7 cellular contexts compared by ENCODE assay signal in genomic region chr15:50883903-50884302, GRCh38. TPM values are rescaled to one million over a fixed set of nuclear protein-coding genes. Genes with fewer than 3 reads are reported as not detected.
A peak's percentile ranks its signal among the peaks of the same experiment; 100 is the strongest.
DNase-seq lines count a peak whose midpoint lies in the region; ATAC-seq, FAIRE-seq and TF ChIP-seq lines count a peak whose summit lies in the region.

No MANE protein-coding gene starts in this region.

- POLR2A ChIA-PET in K562 (lab: Yijun Ruan, JAX): no interaction called here

- no peak for TF ChIP-seq EP300 in K562 (IDR thresholded peaks at IDR 0.05; ENCODE audit: low read length)

- TF ChIP-seq RAD21 in K562 (CRISPR knock-in tag; conservative IDR thresholded peaks at IDR 0.05 in 1 of 2, IDR thresholded peaks at IDR 0.05 in 1 of 2): no peak

- DNase-seq in GM12864 (ENCODE audit: low read depth) (peak; percentile 64), MV-4-11 (lab: John Stamatoyannopoulos, UW) (peak; percentile 93), K562 (ENCODE audit: extremely low read depth in 1 of 4, low spot score in 3 of 4) (peak in 1 of 4 experiments; percentile 31), erythroblast (lab: John Stamatoyannopoulos, UW) (no peak), dedifferentiated amniotic fluid mesenchymal stem cell (ENCODE audit: extremely low spot score) (no peak), GM19238 (ENCODE audit: insufficient read length, low spot score) (no peak)

- peak overlapping the region; percentile 21; the same call in 1 of the 2 replicates for H2AFZ ChIP-seq in K562 (ENCODE audit: low read depth, low read length)

- no peak for ATAC-seq in K562

- H3K9me3 ChIP-seq in K562 (replicated peaks; ENCODE audit: control insufficient read depth, insufficient read depth, low read depth, low read length) (no peaks in the 10 kb centered on the region), skeletal muscle satellite cell (replicated peaks; ENCODE audit: low read length) (no peaks in the 10 kb centered on the region)

- TF ChIP-seq POLR2A in K562 (conservative IDR thresholded peaks at IDR 0.05) (no peak), erythroblast (IDR thresholded peaks at IDR 0.05; ENCODE audit: low read length) (no peak)

- intact Hi-C loops in K562 (cut with micrococcal nuclease): loop anchor here (10.0 kb wide), 2 partner anchors 119 to 349 kb away; partner anchors contain the start of gene SPPL2A

- no peaks in the 10 kb centered on the region for H3K79me2 ChIP-seq in K562 (ENCODE audit: control insufficient read depth, insufficient read depth, low read length)

- CTCF ChIA-PET in K562 (lab: Yijun Ruan, JAX; ENCODE audit: low intra/inter-chr PET ratio): no interaction called here

- no peak overlapping the region for H3K4me2 ChIP-seq in K562 (ENCODE audit: insufficient read depth, low read length)
- peak overlapping the region; percentile 64 for H3K4me2 ChIP-seq in skeletal muscle satellite cell (ENCODE audit: low read length)

- H3K9ac ChIP-seq in K562 (ENCODE audit: insufficient read depth in 1 of 2, low read depth in 2 of 2, low read length in 2 of 2) (no peak overlapping the region), skeletal muscle satellite cell (ENCODE audit: low read depth, low read length) (peak overlapping the region; percentile 48)

- WGBS in K562 (ENCODE audit: insufficient coverage, low coverage, missing lambda C conversion rate): 46% methylated on average over 2 of the region's 2 CpGs

- H3K9me1 ChIP-seq in K562 (ENCODE audit: control insufficient read depth, insufficient read depth, low read length): no peaks in the 10 kb centered on the region

- H4K20me1 ChIP-seq in K562 (replicated peaks; ENCODE audit: control insufficient read depth, insufficient read depth, low read length): no peaks in the 10 kb centered on the region

- H3K4me3 ChIP-seq in GM12864 (ENCODE audit: low read depth, low read length) (no peak overlapping the region), K562 (no peak overlapping the region), skeletal muscle satellite cell (ENCODE audit: low read length) (peak overlapping the region; percentile 5)

- no TSS peak for BruUV-seq in K562 (replicated peaks; lab: Mats Ljungman, UMichigan)

- TF ChIP-seq CTCF in GM12864 (IDR thresholded peaks at IDR 0.05; ENCODE audit: low read depth, low read length, missing control alignments) (no peak), K562 (IDR thresholded peaks at IDR 0.05 in 2 of 3, conservative IDR thresholded peaks at IDR 0.05 in 1 of 3; ENCODE audit: insufficient read depth in 2 of 3, low read depth in 1 of 3, low read length in 3 of 3) (no peak)

- H3K4me1 ChIP-seq in K562 (replicated peaks in 1 of 2; ENCODE audit: control insufficient read depth in 2 of 2, insufficient read depth in 2 of 2, low read length in 2 of 2): peaks cover 0 to 11% of the 10 kb centered on the region in 2 experiments; a peak in 2 of 5 replicates
- H3K4me1 ChIP-seq in skeletal muscle satellite cell (ENCODE audit: control insufficient read depth, insufficient read depth, low read length): peaks cover 40% of the 10 kb centered on the region

- peak; percentile 48 for FAIRE-seq in K562 (lab: Jason Lieb, UNC)

- in situ Hi-C loops in K562 (cut with MboI): loop anchor here (5.0 kb wide), 1 partner anchor 217 kb away; no protein-coding TSS in a partner anchor

- H3K36me3 ChIP-seq in K562 (ENCODE audit: control insufficient read depth, insufficient read depth, low read length) (no peaks in the 10 kb centered on the region), skeletal muscle satellite cell (ENCODE audit: insufficient read depth, low read length) (no peaks in the 10 kb centered on the region)

- H3K27me3 ChIP-seq in K562 (ENCODE audit: control insufficient read depth in 2 of 2, insufficient read depth in 2 of 2, low read length in 2 of 2) (no peaks in the 10 kb centered on the region), skeletal muscle satellite cell (ENCODE audit: control insufficient read depth, insufficient read depth, low read length) (no peaks in the 10 kb centered on the region)

- no peak overlapping the region for H3K27ac ChIP-seq in K562 (ENCODE audit: extremely low read depth, low read depth, low read length)

TF ChIP-seq in K562, 482 proteins besides CTCF, POLR2A, EP300 and RAD21 (continues in another document):
- TF ChIP-seq E2F6 (IDR thresholded peaks at IDR 0.05; ENCODE audit: borderline replicate concordance in 1 of 2, extremely low read depth in 1 of 2, insufficient read depth in 1 of 2, insufficient read length in 1 of 2, low read depth in 1 of 2, low read length in 1 of 2, poor library complexity in 1 of 2, severe bottlenecking in 1 of 2) (no peak), ZNF740 (CRISPR knock-in tag; IDR thresholded peaks at IDR 0.05) (no peak), ZNF740 (tag; IDR thresholded peaks at IDR 0.05) (no peak), MLX (CRISPR knock-in tag; conservative IDR thresholded peaks at IDR 0.05) (no peak), JUND (IDR thresholded peaks at IDR 0.05; ENCODE audit: borderline replicate concordance, low read depth, low read length) (peak; percentile 80; the same call in 1 of the 2 replicates), JUND (tag; IDR thresholded peaks at IDR 0.05; ENCODE audit: borderline replicate concordance, low read depth, low read length) (peak; percentile 70; the same call in 2 of the 3 replicates), PPARD (CRISPR knock-in tag; IDR thresholded peaks at IDR 0.05) (no peak), FOXO4 (CRISPR knock-in tag; IDR thresholded peaks at IDR 0.05) (no peak), ZNF699 (CRISPR knock-in tag; IDR thresholded peaks at IDR 0.05; ENCODE audit: insufficient replicate concordance) (no peak), ZNF280A (IDR thresholded peaks at IDR 0.05; ENCODE audit: low read depth, partially characterized antibody) (no peak), ZBTB1 (CRISPR knock-in tag; IDR thresholded peaks at IDR 0.05; ENCODE audit: borderline replicate concordance, low read depth) (no peak)

RNA-seq across cellular contexts. Expression of gene AP4E1, which starts 24.6 kb away (rescaled TPM):
- 7.9 and 26.9 TPM in 2 replicates for total RNA-seq in K562 (2011; cell fraction: chromatin; rRNA removed; ENCODE audit: low replicate concordance)
- 3.9 and 4.0 TPM in 2 replicates for total RNA-seq in K562 (2011; cell fraction: nucleolus; rRNA removed)
- 9.6 and 11.8 TPM in 2 replicates for total RNA-seq in K562 (2011; cell fraction: nucleoplasm; rRNA removed)
- total RNA-seq in K562 (2014; rRNA removed): 4.3 and 5.3 TPM in 2 replicates
- total RNA-seq in K562 (2014; rRNA removed; fragmentation: Illumina TruSeq; extraction: Trizol): 11.5 and 12.6 TPM in 2 replicates
- 8.9 and 10.2 TPM in 2 replicates for total RNA-seq in K562 (2015; rRNA removed; fragmentation: Illumina TruSeq; extraction: Trizol)
- 9.2 and 9.3 TPM in 2 replicates for total RNA-seq in K562 (2021)
- 3.0 and 4.4 TPM in 2 replicates for polyA plus RNA-seq in K562 (2011; rRNA removed)
- polyA plus RNA-seq in K562 (2011; cell fraction: cytosol; rRNA removed): 0.85 and 1.6 TPM in 2 replicates
- polyA plus RNA-seq in K562 (2011; cell fraction: nucleus; rRNA removed): 1.4 and 2.2 TPM in 2 replicates
- polyA plus RNA-seq in K562 (2012): 4.2 and 4.4 TPM in 2 replicates
- 6.6 and 7.9 TPM in 2 replicates for polyA plus RNA-seq in K562 (2014; fragmentation: Illumina TruSeq; extraction: Trizol)
- polyA plus RNA-seq in K562 (2014; fragmentation: Nextera tagmentation; extraction: Ambion mirVana): 1 to 10 TPM; 1.3 to 2.2 TPM
- 3.7 and 4.5 TPM in 2 replicates for polyA plus RNA-seq in K562 (2014; rRNA removed)
- polyA minus RNA-seq in K562 (2011; rRNA and poly(A)+ RNA removed): 8.4 and 9.4 TPM in 2 replicates
- polyA minus RNA-seq in K562 (2011; cell fraction: cytosol; rRNA and poly(A)+ RNA removed): 2.5 and 3.6 TPM in 2 replicates
- polyA minus RNA-seq in K562 (2011; cell fraction: nucleus; rRNA and poly(A)+ RNA removed): 3.5 and 5.8 TPM in 2 replicates
- 11.8 and 15.7 TPM in 2 replicates for total RNA-seq in skeletal muscle satellite cell (2012; rRNA removed)

Comparison
In these comparisons a context has a peak if more than half of its experiments do, and no peak if none do; other contexts are left out.
1. DNase-seq: peak in GM12864 (single experiment) and MV-4-11 (single experiment); none in erythroblast (0 of 2), dedifferentiated amniotic fluid mesenchymal stem cell (single experiment) and GM19238 (single experiment).